8 cellular contexts compared by ENCODE assay signal in genomic region chr7:104980969-104981670, GRCh38. TPM values are rescaled to one million over a fixed set of nuclear protein-coding genes. Genes with fewer than 3 reads are reported as not detected.
DNase-seq lines count a peak whose midpoint lies in the region; ATAC-seq and TF ChIP-seq lines count a peak whose summit lies in the region.

No MANE protein-coding gene starts in this region.

- ATAC-seq in upper lobe of left lung (ENCODE audit: low FRiP score in 2 of 2) (no peak), left lobe of liver (no peak), HG02852 (IDR thresholded peaks at IDR 0.05; ENCODE audit: unreplicated experiment) (no peak)

- 36 to 43% methylated on average over 4 of the region's 4 CpGs for WGBS in upper lobe of left lung, 2 donors

- H3K4me3 ChIP-seq in H7 (ENCODE audit: insufficient read depth, low read depth, low read length) (no peak overlapping the region), upper lobe of left lung (no peak overlapping the region)

- DNase-seq in CD1c-positive myeloid dendritic cell (ENCODE audit: extremely low spot score): peak; percentile 87
- peak; percentile 69 for DNase-seq in H7
- peak; percentile 60 for DNase-seq in NCI-H460 (ENCODE audit: extremely low read depth, low read depth)
- DNase-seq in amniotic epithelial cell (ENCODE audit: low read depth): peak; percentile 53
- peak; percentile 71 for DNase-seq in kidney glomerular epithelial cell (lab: John Stamatoyannopoulos, UW)
- no peak for DNase-seq in upper lobe of left lung
- no peak for DNase-seq in left lobe of liver (ENCODE audit: low spot score)

- H3K27me3 ChIP-seq in H7 (ENCODE audit: control insufficient read depth, insufficient read depth, low read length) (no peaks in the 10 kb centered on the region), upper lobe of left lung (no peaks in the 10 kb centered on the region)

- H3K9me3 ChIP-seq in upper lobe of left lung: no peaks in the 10 kb centered on the region

- TF ChIP-seq CTCF in upper lobe of left lung (IDR thresholded peaks at IDR 0.05): peak; percentile 58 to 81 (median 74)

- H3K36me3 ChIP-seq in H7 (replicated peaks; ENCODE audit: control insufficient read depth, insufficient read depth, low read length) (no peaks in the 10 kb centered on the region), upper lobe of left lung (no peaks in the 10 kb centered on the region)

- TF ChIP-seq POLR2A in upper lobe of left lung (IDR thresholded peaks at IDR 0.05): no peak

- H3K27ac ChIP-seq in upper lobe of left lung: peak overlapping the region in 3 of 4 donors; percentile 14 to 99 (median 97)

- TF ChIP-seq EP300 in upper lobe of left lung (IDR thresholded peaks at IDR 0.05): no peak

- H3K4me1 ChIP-seq in upper lobe of left lung: peaks cover 67 to 82% (median 69%) of the 10 kb centered on the region in 4 donors

RNA-seq across cellular contexts. Expression of gene KMT2E, which starts 32.9 kb away (rescaled TPM):
- 19.7 and 36.8 TPM in 2 replicates for total RNA-seq in H7 (2014; rRNA removed; shearing (Covaris generic))
- total RNA-seq in NCI-H460 (2014; rRNA removed; shearing (Covaris generic)): 32.6 and 40.2 TPM in 2 replicates
- polyA plus RNA-seq in NCI-H460 (2014; cell fraction: nucleus; rRNA removed): 13.6 and 14.4 TPM in 2 replicates
- total RNA-seq in upper lobe of left lung (100 to 1,000 TPM in 3 of 6 donors, 10 to 100 TPM in 3; 77.3 to 182 (median 105) TPM), left lobe of liver (22.9 TPM)

Comparison
In these comparisons a context has a peak if more than half of its experiments do, and no peak if none do; other contexts are left out.
1. DNase-seq: peak in CD1c-positive myeloid dendritic cell (single experiment), H7 (single experiment), NCI-H460 (single experiment), amniotic epithelial cell (single experiment) and kidney glomerular epithelial cell (single experiment); none in upper lobe of left lung (0 of 2) and left lobe of liver (single experiment).